In the genomic region with DNA sequence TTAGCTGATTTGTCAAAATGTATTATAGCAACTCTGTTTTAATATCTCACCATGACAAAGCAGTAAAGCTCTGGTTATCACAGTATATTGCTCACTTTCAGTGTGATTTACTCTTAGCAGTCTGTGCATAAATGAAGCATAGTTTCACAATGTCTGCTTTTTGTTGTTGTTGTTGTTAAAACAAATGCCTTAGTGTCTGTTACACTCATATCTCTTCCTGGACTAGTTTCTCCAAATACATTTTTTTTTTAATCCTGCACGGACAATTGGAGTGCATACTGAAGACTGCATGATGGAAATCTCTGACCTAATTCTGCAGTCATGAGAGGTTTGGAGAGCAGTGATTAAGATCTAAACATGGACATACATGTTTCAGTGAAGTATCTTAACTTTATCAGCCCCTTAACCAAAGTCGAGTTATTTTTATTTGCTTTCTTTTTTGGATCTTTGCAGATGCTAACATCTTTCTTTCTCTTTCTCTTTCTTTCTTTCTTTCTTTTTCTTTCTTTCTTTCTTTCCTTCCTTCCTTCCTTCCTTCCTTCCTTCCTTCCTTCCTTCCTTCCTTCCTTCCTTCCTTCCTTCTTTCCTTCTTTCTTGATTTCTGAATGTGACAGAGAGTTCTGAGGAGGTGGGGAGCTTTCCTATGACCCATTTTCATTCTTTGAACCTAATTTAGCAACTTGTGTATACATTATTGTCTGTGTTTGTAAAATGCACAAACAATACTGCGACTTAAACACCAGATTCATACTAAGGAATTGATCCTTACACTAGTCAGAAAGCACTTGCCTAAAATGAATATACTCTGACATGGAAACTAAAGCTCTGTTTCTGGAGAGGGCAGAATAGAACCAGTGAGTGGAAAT, we compare ENCODE assay signal across 13 cellular contexts.
DNase-seq lines count a peak whose midpoint lies in the region; ATAC-seq and TF ChIP-seq lines count a peak whose summit lies in the region.
"Had no signal": no experiment of that assay in that cellular context is flagged by ENCODE, and none has a peak within 500 bp of the region (broad histone marks: within the 10 kb centered on the region; RNA-seq: fewer than 3 reads in every experiment).

No MANE protein-coding gene starts in this region.

- H3K27me3 ChIP-seq in ACC112 (ENCODE audit: insufficient read depth, low read length) (no peaks in the 10 kb centered on the region), GM23248 (replicated peaks; ENCODE audit: insufficient read depth) (no peaks in the 10 kb centered on the region), thyroid gland (no peaks in the 10 kb centered on the region)
- H3K27me3 ChIP-seq: gastroesophageal sphincter, transverse colon had no signal

- TF ChIP-seq POLR2A in thyroid gland (IDR thresholded peaks at IDR 0.05) = no peak

- H3K27ac ChIP-seq in ACC112 (ENCODE audit: low read depth, low read length) (peak overlapping the region; percentile 96), GM23248 (peak overlapping the region; percentile 80), thyroid gland (peak overlapping the region in 1 of 3 donors; percentile 36)
- H3K27ac ChIP-seq: gastroesophageal sphincter, transverse colon had no signal

- no peaks in the 10 kb centered on the region for H3K9me3 Mint-ChIP-seq in stimulated activated naive CD8-positive, alpha-beta T cell treated with anti-CD3 and anti-CD28 coated beads, Interleukin-15, amount 100 ng/mL, for 72 hours
- H3K9me3 Mint-ChIP-seq: brain had no signal

- TF ChIP-seq CTCF in thyroid gland (IDR thresholded peaks at IDR 0.05) = no peak

- H3K36me3 ChIP-seq in ACC112 (ENCODE audit: insufficient read depth, low read length) (no peaks in the 10 kb centered on the region), GM23248 (ENCODE audit: low read depth) (no peaks in the 10 kb centered on the region), thyroid gland (no peaks in the 10 kb centered on the region)
- H3K36me3 ChIP-seq: gastroesophageal sphincter, transverse colon had no signal

- no peaks in the 10 kb centered on the region for H4K20me1 ChIP-seq in GM23248 (ENCODE audit: insufficient read depth)

- H3K4me2 ChIP-seq in GM23248 (ENCODE audit: unreplicated experiment) = peak overlapping the region; percentile 68

- H3K4me1 ChIP-seq in ACC112 (ENCODE audit: control insufficient read depth, insufficient read depth, low read length, unreplicated experiment) (peaks cover 45% of the 10 kb centered on the region), GM23248 (ENCODE audit: insufficient read depth) (peaks cover 34% of the 10 kb centered on the region), thyroid gland (peaks cover 45 to 47% of the 10 kb centered on the region in 2 donors)

- peak overlapping the region; percentile 61 for H3K4me3 ChIP-seq in ACC112 (ENCODE audit: low read depth, low read length)
- peak overlapping the region; percentile 7 for H3K4me3 ChIP-seq in GM23248
- H3K4me3 ChIP-seq in thyroid gland (replicated peaks in 1 of 3) = no peak overlapping the region
- H3K4me3 ChIP-seq: gastroesophageal sphincter, transverse colon had no signal

- ATAC-seq in stimulated activated naive CD8-positive, alpha-beta T cell treated with anti-CD3 and anti-CD28 coated beads, Interleukin-15, amount 100 ng/mL, for 72 hours = no peak
- ATAC-seq: gastroesophageal sphincter had no signal

- H3K79me2 ChIP-seq in ACC112 (ENCODE audit: control insufficient read depth, insufficient read depth, low read length, unreplicated experiment) (no peaks in the 10 kb centered on the region), GM23248 (ENCODE audit: insufficient read depth) (no peaks in the 10 kb centered on the region)

- H3F3A ChIP-seq in GM23248 (ENCODE audit: insufficient read depth) = peaks cover 18% of the 10 kb centered on the region; the same call in 1 of the 2 replicates

- peak overlapping the region; percentile 47 for H2AFZ ChIP-seq in ACC112 (ENCODE audit: low read length, unreplicated experiment)
- H2AFZ ChIP-seq in GM23248 = peak overlapping the region; percentile 9; the same call in 1 of the 2 replicates

- in situ Hi-C loops in GM23248 (cut with MboI) = no loop called here

- H3K9ac ChIP-seq in GM23248 = peak overlapping the region; percentile 48

- DNase-seq in GM23248 (peak; percentile 73), astrocyte of the hippocampus (ENCODE audit: low read depth, low spot score) (peak; percentile 14), inferior parietal cortex (ENCODE audit: extremely low spot score) (peak; percentile 30), NCI-H2227 treated with DMSO at 0.1 percent for 48 hours (lab: John Stamatoyannopoulos, UW) (no peak), thyroid gland (no peak)
- no peak for DNase-seq in activated CD4-positive, alpha-beta T cell treated with anti-CD3 and anti-CD28 coated beads, Interleukin-2, amount 50 U/mL, for 48 hours
- DNase-seq in stimulated activated naive CD8-positive, alpha-beta T cell treated with anti-CD3 and anti-CD28 coated beads, Interleukin-15, amount 100 ng/mL, for 72 hours = no peak
- DNase-seq: NCI-H1048, NCI-H748 treated with DMSO at 0.1 percent for 48 hours, transverse colon had no signal

- peaks cover 24% of the 10 kb centered on the region for H3K4me1 Mint-ChIP-seq in stimulated activated naive CD8-positive, alpha-beta T cell treated with anti-CD3 and anti-CD28 coated beads, Interleukin-15, amount 100 ng/mL, for 72 hours

- WGBS in GM23248 (ENCODE audit: low coverage in 1 of 2, low lambda C conversion rate in 2 of 2, missing lambda C conversion rate in 2 of 2), 2 experiments = 45 to 47% methylated on average over 3 of the region's 3 CpGs
- WGBS in thyroid gland, 2 donors = 35% methylated on average over 3 of the region's 3 CpGs

- H3K4me3 Mint-ChIP-seq in stimulated activated naive CD8-positive, alpha-beta T cell treated with anti-CD3 and anti-CD28 coated beads, Interleukin-15, amount 100 ng/mL, for 72 hours = no peak overlapping the region

- peaks cover 41% of the 10 kb centered on the region for H3K27me3 Mint-ChIP-seq in stimulated activated naive CD8-positive, alpha-beta T cell treated with anti-CD3 and anti-CD28 coated beads, Interleukin-15, amount 100 ng/mL, for 72 hours
- H3K27me3 Mint-ChIP-seq: brain had no signal

- peak overlapping the region in 1 of 2 donors; percentile 28 for H3K27ac Mint-ChIP-seq in stimulated activated naive CD8-positive, alpha-beta T cell treated with anti-CD3 and anti-CD28 coated beads, Interleukin-15, amount 100 ng/mL, for 72 hours

- intact Hi-C loops in thyroid gland (cut with DNase I) = no loop called here

- H3K9me3 ChIP-seq in GM23248 (ENCODE audit: low read depth) (no peaks in the 10 kb centered on the region), thyroid gland (no peaks in the 10 kb centered on the region)
- H3K9me3 ChIP-seq: gastroesophageal sphincter, transverse colon had no signal

- no peaks in the 10 kb centered on the region for H3K9me2 ChIP-seq in GM23248 (ENCODE audit: insufficient read depth)

Comparison
In these comparisons a context has a peak if more than half of its experiments do, and no peak if none do; other contexts are left out.
1. H3K4me3 ChIP-seq: peak in ACC112 (single experiment) and GM23248 (single experiment); none in thyroid gland (0 of 3).
2. DNase-seq: peak in GM23248 (single experiment), astrocyte of the hippocampus (single experiment) and inferior parietal cortex (single experiment); none in NCI-H2227 treated with DMSO at 0.1 percent for 48 hours (single experiment), thyroid gland (0 of 2), activated CD4-positive, alpha-beta T cell treated with anti-CD3 and anti-CD28 coated beads, Interleukin-2, amount 50 U/mL, for 48 hours (0 of 2) and stimulated activated naive CD8-positive, alpha-beta T cell treated with anti-CD3 and anti-CD28 coated beads, Interleukin-15, amount 100 ng/mL, for 72 hours (0 of 2).